Comparison of ENCODE assay signal across 33 cellular contexts in the genomic region with DNA sequence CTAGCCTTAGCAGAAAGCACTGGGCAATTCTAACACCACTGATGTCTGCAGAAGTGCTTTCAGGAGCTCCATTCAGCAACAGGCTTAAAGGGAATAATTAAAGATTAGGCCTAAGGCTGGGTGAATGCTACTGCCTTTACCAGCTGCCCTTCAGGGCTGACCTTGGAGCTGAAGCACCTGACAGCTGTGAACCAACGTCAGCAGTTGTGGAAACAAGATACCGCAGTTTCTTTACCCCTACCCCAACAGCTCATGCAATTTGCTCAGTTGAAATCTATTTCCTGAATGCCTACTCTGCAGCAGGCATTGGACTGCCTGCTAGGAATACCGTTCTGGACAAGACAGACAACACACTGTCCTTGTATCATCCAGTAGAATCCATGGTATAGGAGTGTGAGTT. TPM values are rescaled to one million over a fixed set of nuclear protein-coding genes. Genes with fewer than 3 reads are reported as not detected.
DNase-seq lines count a peak whose midpoint lies in the region; ATAC-seq, FAIRE-seq and TF ChIP-seq lines count a peak whose summit lies in the region.
"Had no signal": no experiment of that assay in that cellular context is flagged by ENCODE, and none has a peak within 500 bp of the region (broad histone marks: within the 10 kb centered on the region; RNA-seq: fewer than 3 reads in every experiment).

No MANE protein-coding gene starts in this region.

- H3K4me3 Mint-ChIP-seq in activated CD4-positive, alpha-beta memory T cell treated with anti-CD3 and anti-CD28 coated beads, Interleukin-2, amount 10 ng/mL, durations not matched to agents 7 days and 5 days = no peak overlapping the region
- H3K4me3 Mint-ChIP-seq: activated CD4-positive, alpha-beta T cell treated with anti-CD3 and anti-CD28 coated beads for 36 hours; activated naive CD8-positive, alpha-beta T cell treated with anti-CD3 and anti-CD28 coated beads, Interleukin-2, amount 10 ng/mL, durations not matched to agents 7 days and 5 days; H9; IgD-negative memory B cell; immature natural killer cell; T-helper 17 cell had no signal

- no peaks in the 10 kb centered on the region for H3K9me3 Mint-ChIP-seq in activated CD4-positive, alpha-beta memory T cell treated with anti-CD3 and anti-CD28 coated beads, Interleukin-2, amount 10 ng/mL, durations not matched to agents 7 days and 5 days
- H3K9me3 Mint-ChIP-seq: H9, IgD-negative memory B cell, immature natural killer cell had no signal

- POLR2A ChIA-PET in activated CD4-positive, alpha-beta memory T cell treated with anti-CD3 and anti-CD28 coated beads, Interleukin-2, amount 10 ng/mL, durations not matched to agents 7 days and 5 days (lab: Charles Lee) = no interaction called here

- H3K4me1 Mint-ChIP-seq in activated CD4-positive, alpha-beta memory T cell treated with anti-CD3 and anti-CD28 coated beads, Interleukin-2, amount 10 ng/mL, durations not matched to agents 7 days and 5 days = peaks cover 1% of the 10 kb centered on the region
- H3K4me1 Mint-ChIP-seq: activated naive CD8-positive, alpha-beta T cell treated with anti-CD3 and anti-CD28 coated beads, Interleukin-2, amount 10 ng/mL, durations not matched to agents 7 days and 5 days; immature natural killer cell had no signal

- no peak for TF ChIP-seq CTCF in pancreas (IDR thresholded peaks at IDR 0.05)

- no peak for TF ChIP-seq POLR2A in GM12892 (IDR thresholded peaks at IDR 0.05; ENCODE audit: low read depth, low read length)

- ATAC-seq in pancreas = peak; percentile 74 to 85 (median 80)
- no peak for ATAC-seq in GM19395 (IDR thresholded peaks at IDR 0.05; ENCODE audit: unreplicated experiment)
- no peak for ATAC-seq in HG02763 (IDR thresholded peaks at IDR 0.05; ENCODE audit: unreplicated experiment)
- ATAC-seq: activated CD4-positive, alpha-beta T cell treated with anti-CD3 and anti-CD28 coated beads for 36 hours; gastroesophageal sphincter; left lobe of liver; SK-N-SH treated with all-trans-retinoic acid at 6 μM for 48 hours; stimulated activated naive CD8-positive, alpha-beta T cell treated with anti-CD3 and anti-CD28 coated beads, Interleukin-15, Interleukin-2, amounts not matched to agents 100 U/mL and 50 U/mL, for 24 hours; T-helper 17 cell had no signal

- WGBS in pancreas, 2 donors = 26 to 33% methylated on average over 3 of the region's 3 CpGs

- H3K27ac Mint-ChIP-seq in activated CD4-positive, alpha-beta memory T cell treated with anti-CD3 and anti-CD28 coated beads, Interleukin-2, amount 10 ng/mL, durations not matched to agents 7 days and 5 days = no peak overlapping the region
- H3K27ac Mint-ChIP-seq: activated CD4-positive, alpha-beta T cell treated with anti-CD3 and anti-CD28 coated beads for 36 hours; activated naive CD8-positive, alpha-beta T cell treated with anti-CD3 and anti-CD28 coated beads, Interleukin-2, amount 10 ng/mL, durations not matched to agents 7 days and 5 days; H9; IgD-negative memory B cell; immature natural killer cell; T-helper 17 cell had no signal

- H3K9me3 ChIP-seq in SJCRH30 (replicated peaks) = no peaks in the 10 kb centered on the region
- H3K9me3 ChIP-seq in pancreas = no peaks in the 10 kb centered on the region
- H3K9me3 ChIP-seq: gastroesophageal sphincter, sigmoid colon, testis, uterus had no signal

- H3K27ac ChIP-seq in SJCRH30 (no peak overlapping the region), pancreas (peak overlapping the region in 2 of 4 donors; percentile 43 to 70)
- H3K27ac ChIP-seq: gastroesophageal sphincter, hepatocyte, sigmoid colon, testis, uterus had no signal

- peak; percentile 42 for FAIRE-seq in GM12892 (lab: Jason Lieb, UNC)
- no peak for FAIRE-seq in pancreas (lab: Jason Lieb, UNC)
- FAIRE-seq: astrocyte had no signal

- no peaks in the 10 kb centered on the region for H3K27me3 ChIP-seq in SJCRH30
- no peaks in the 10 kb centered on the region for H3K27me3 ChIP-seq in pancreas
- H3K27me3 ChIP-seq: gastroesophageal sphincter, hepatocyte, sigmoid colon, testis, uterus had no signal

- H3K27me3 Mint-ChIP-seq in activated CD4-positive, alpha-beta memory T cell treated with anti-CD3 and anti-CD28 coated beads, Interleukin-2, amount 10 ng/mL, durations not matched to agents 7 days and 5 days = no peaks in the 10 kb centered on the region
- H3K27me3 Mint-ChIP-seq: activated CD4-positive, alpha-beta T cell treated with anti-CD3 and anti-CD28 coated beads for 36 hours; activated naive CD8-positive, alpha-beta T cell treated with anti-CD3 and anti-CD28 coated beads, Interleukin-2, amount 10 ng/mL, durations not matched to agents 7 days and 5 days; IgD-negative memory B cell had no signal

- intact Hi-C loops in pancreas (cut with DNase I) = no loop called here

- CTCF ChIA-PET in activated CD4-positive, alpha-beta memory T cell treated with anti-CD3 and anti-CD28 coated beads, Interleukin-2, amount 10 ng/mL, durations not matched to agents 7 days and 5 days (lab: Charles Lee) = no interaction called here

- H3K4me3 ChIP-seq in SJCRH30 = no peak overlapping the region
- no peak overlapping the region for H3K4me3 ChIP-seq in pancreas
- H3K4me3 ChIP-seq: gastroesophageal sphincter, hepatocyte, sigmoid colon, testis, uterus had no signal

- DNase-seq in GM12892 (ENCODE audit: insufficient read length) = no peak
- DNase-seq in NAMALWA (ENCODE audit: low spot score) = peak; percentile 76
- DNase-seq in SJCRH30 = peak; percentile 30 to 62
- peak in 4 of 6 donors; percentile 58 to 77 (median 70) for DNase-seq in pancreas
- no peak for DNase-seq in NCI-H1105 treated with DMSO at 0.1 percent for 48 hours (lab: John Stamatoyannopoulos, UW)
- DNase-seq in activated CD4-positive, alpha-beta memory T cell treated with anti-CD3 and anti-CD28 coated beads, Interleukin-2, amount 10 ng/mL, durations not matched to agents 7 days and 5 days = no peak
- DNase-seq: activated CD4-positive, alpha-beta T cell treated with anti-CD3 and anti-CD28 coated beads for 36 hours; activated effector memory CD4-positive, alpha-beta T cell treated with Interleukin-2 at 50 U/mL for 16 hours; activated naive CD8-positive, alpha-beta T cell treated with anti-CD3 and anti-CD28 coated beads, Interleukin-2, amount 10 ng/mL, durations not matched to agents 7 days and 5 days; activated T-cell treated with anti-CD3 and anti-CD28 coated beads for 4 hours; C1 segment of cervical spinal cord; dermis blood vessel endothelial cell; H9; immature natural killer cell; mesendoderm; NCI-H1436 treated with DMSO at 0.1 percent for 48 hours; NCI-H2171; NCI-H526 treated with DMSO at 0.1 percent for 48 hours; OCI-M1; sigmoid colon; stimulated activated CD4-positive, alpha-beta T cell treated with anti-CD3 and anti-CD28 coated beads, Interleukin-15, amount 100 ng/mL, for 24 hours; stimulated activated naive CD8-positive, alpha-beta T cell treated with anti-CD3 and anti-CD28 coated beads, Interleukin-15, Interleukin-2, amounts not matched to agents 100 U/mL and 50 U/mL, for 24 hours; T-helper 17 cell; testis; uterus had no signal

- H3K36me3 ChIP-seq in SJCRH30 = no peaks in the 10 kb centered on the region
- H3K36me3 ChIP-seq in pancreas = no peaks in the 10 kb centered on the region
- H3K36me3 ChIP-seq: gastroesophageal sphincter, sigmoid colon, uterus had no signal

- H3K4me1 ChIP-seq in SJCRH30 (no peaks in the 10 kb centered on the region), pancreas (peaks cover 11 to 41% (median 22%) of the 10 kb centered on the region in 3 donors)
- H3K4me1 ChIP-seq: gastroesophageal sphincter, sigmoid colon, testis, uterus had no signal

- no peaks in the 10 kb centered on the region for H3K36me3 Mint-ChIP-seq in activated CD4-positive, alpha-beta memory T cell treated with anti-CD3 and anti-CD28 coated beads, Interleukin-2, amount 10 ng/mL, durations not matched to agents 7 days and 5 days (ENCODE audit: low read depth)
- H3K36me3 Mint-ChIP-seq: activated naive CD8-positive, alpha-beta T cell treated with anti-CD3 and anti-CD28 coated beads, Interleukin-2, amount 10 ng/mL, durations not matched to agents 7 days and 5 days; IgD-negative memory B cell; immature natural killer cell had no signal

RNA-seq across cellular contexts. Expression of gene ADTRP, which starts 51.5 kb away (rescaled TPM):
- 12.7 TPM for polyA plus RNA-seq in GM12892 (2012; ENCODE audit: missing spikeins)
- total RNA-seq in SJCRH30 (2014; rRNA removed; shearing (Covaris generic)) = not detected in 2 replicates
- under 1 TPM in 4 of 6 donors, not detected in 2; 0.09 to 0.44 (median 0.18) TPM for total RNA-seq in pancreas
- polyA plus RNA-seq in pancreas = under 1 TPM in 1 of 2 donors, not detected in 1; 0.34 TPM
- 1 to 10 TPM; 5.5 to 6.0 TPM for total RNA-seq in activated CD4-positive, alpha-beta memory T cell treated with anti-CD3 and anti-CD28 coated beads, Interleukin-2, amount 10 ng/mL, durations not matched to agents 7 days and 5 days
- total RNA-seq: H9, uterus had no signal
- polyA plus RNA-seq: immature natural killer cell had no signal

Comparison
In these comparisons a context has a peak if more than half of its experiments do, and no peak if none do; other contexts are left out.
1. DNase-seq: peak in NAMALWA (single experiment), SJCRH30 (2 of 2) and pancreas (4 of 6); none in GM12892 (single experiment), NCI-H1105 treated with DMSO at 0.1 percent for 48 hours (single experiment) and activated CD4-positive, alpha-beta memory T cell treated with anti-CD3 and anti-CD28 coated beads, Interleukin-2, amount 10 ng/mL, durations not matched to agents 7 days and 5 days (single experiment).
2. ATAC-seq: peak in pancreas (4 of 4); none in GM19395 (single experiment) and HG02763 (single experiment).